1 cellular context compared by ENCODE assay signal in genomic region chr16:8921626-8921984, GRCh38.
TF ChIP-seq lines count a peak whose summit lies in the region.

No MANE protein-coding gene starts in this region.

TF ChIP-seq in H1, 55 proteins besides CTCF, POLR2A, EP300 and RAD21:
- TF ChIP-seq TAF1 (IDR thresholded peaks at IDR 0.05; ENCODE audit: low read depth, low read length): no peak
- TF ChIP-seq CHD2 (IDR thresholded peaks at IDR 0.05; ENCODE audit: low read length): no peak
- TF ChIP-seq RFX5 (IDR thresholded peaks at IDR 0.05; ENCODE audit: borderline replicate concordance, low read depth, low read length): no peak
- no peak for TF ChIP-seq SRF (IDR thresholded peaks at IDR 0.05; ENCODE audit: low read depth, low read length)
- TF ChIP-seq CTBP2 (IDR thresholded peaks at IDR 0.05; ENCODE audit: borderline replicate concordance, insufficient read depth, insufficient read length, low read length): no peak
TF ChIP-seq in H1: peak in this region for 0.
